ENCODE assay signal across 1 cellular context in genomic region chr1:161045749-161046573, GRCh38.
TF ChIP-seq lines count a peak whose summit lies in the region.

Gene USF1 (minus strand): TSS chr1:161045977. CDS start chr1:161043275, 2,702 bp downstream.

TF ChIP-seq in K562, 482 proteins besides CTCF, POLR2A, EP300 and RAD21 (continued from another document and continues in another):
- TF ChIP-seq IRF1 (CRISPR knock-in tag; IDR thresholded peaks at IDR 0.05; ENCODE audit: borderline replicate concordance), result peak; percentile 30; the same call in 1 of the 2 replicates
- TF ChIP-seq RNF219 (CRISPR knock-in tag; IDR thresholded peaks at IDR 0.05), result no peak
- peak; percentile 64; the same call in 1 of the 2 replicates for TF ChIP-seq THRB (CRISPR knock-in tag; conservative IDR thresholded peaks at IDR 0.05)
- peak; percentile 93 for TF ChIP-seq POLR2H (tag; IDR thresholded peaks at IDR 0.05; ENCODE audit: low read depth)
- TF ChIP-seq HEY1 (CRISPR knock-in tag; IDR thresholded peaks at IDR 0.05; ENCODE audit: borderline replicate concordance), result 0 out of 2 replicates have a peak, but pooled peaks have one; percentile 68
- TF ChIP-seq ZZZ3 (IDR thresholded peaks at IDR 0.05), result no peak
- TF ChIP-seq TSHZ1 (CRISPR knock-in tag; IDR thresholded peaks at IDR 0.05), result no peak
- no peak for TF ChIP-seq RFX7 (CRISPR knock-in tag; IDR thresholded peaks at IDR 0.05)
- TF ChIP-seq KAT2B (IDR thresholded peaks at IDR 0.05; ENCODE audit: low read depth, low read length), result no peak
- no peak for TF ChIP-seq RBM39 (optimal IDR thresholded peaks at IDR 0.05; ENCODE audit: low read depth, low read length)
- TF ChIP-seq HMG20B (CRISPR knock-in tag; IDR thresholded peaks at IDR 0.05), result no peak
- TF ChIP-seq NEUROD1 (IDR thresholded peaks at IDR 0.05; ENCODE audit: borderline replicate concordance, low read depth, low read length, partially characterized antibody), result peak; percentile 48
- TF ChIP-seq ARHGAP35 (IDR thresholded peaks at IDR 0.05; ENCODE audit: partially characterized antibody), result no peak
- TF ChIP-seq LARP7 (IDR thresholded peaks at IDR 0.05), result no peak
- TF ChIP-seq OTX1 (CRISPR knock-in tag; IDR thresholded peaks at IDR 0.05), result peak; percentile 74; the same call in 1 of the 2 replicates
- peak; percentile 90 for TF ChIP-seq ZNF175 (CRISPR knock-in tag; IDR thresholded peaks at IDR 0.05; ENCODE audit: low read depth)
- no peak for TF ChIP-seq NFIX (CRISPR knock-in tag; IDR thresholded peaks at IDR 0.05; ENCODE audit: low read depth)
- TF ChIP-seq MYC (IDR thresholded peaks at IDR 0.05; ENCODE audit: low read depth, low read length), result no peak; the same call in 1 of the 2 replicates
- no peak for TF ChIP-seq MYC (CRISPR knock-in tag; IDR thresholded peaks at IDR 0.05; ENCODE audit: borderline replicate concordance, low read depth)
- no peak; the same call in 1 of the 2 replicates for TF ChIP-seq HLTF (IDR thresholded peaks at IDR 0.05)
- TF ChIP-seq CLOCK (CRISPR knock-in tag; IDR thresholded peaks at IDR 0.05; ENCODE audit: borderline replicate concordance), result no peak
- peak; percentile 87 for TF ChIP-seq RBFOX2 (IDR thresholded peaks at IDR 0.05; ENCODE audit: low read depth, low read length)
- TF ChIP-seq MEF2D (tag; conservative IDR thresholded peaks at IDR 0.05; ENCODE audit: low read depth), result peak; percentile 74
- peak; percentile 50; the same call in 1 of the 2 replicates for TF ChIP-seq DDX20 (tag; IDR thresholded peaks at IDR 0.05; ENCODE audit: low read depth)
- TF ChIP-seq PRPF4 (IDR thresholded peaks at IDR 0.05; ENCODE audit: insufficient read depth, low read depth, low read length, poor library complexity, severe bottlenecking), result no peak
- TF ChIP-seq NR3C1 (CRISPR knock-in tag; IDR thresholded peaks at IDR 0.05), result no peak
- peak; percentile 38 for TF ChIP-seq SAP30 (IDR thresholded peaks at IDR 0.05; ENCODE audit: borderline replicate concordance, insufficient read depth, low read depth, low read length, poor library complexity, severe bottlenecking)
- no peak for TF ChIP-seq PBX2 (CRISPR knock-in tag; IDR thresholded peaks at IDR 0.05; ENCODE audit: low read depth)
- no peak for TF ChIP-seq PBX2 (tag; conservative IDR thresholded peaks at IDR 0.05; ENCODE audit: low read depth)
- no peak for TF ChIP-seq ZBTB43 (CRISPR knock-in tag; IDR thresholded peaks at IDR 0.05)
- TF ChIP-seq E2F4 (CRISPR knock-in tag; IDR thresholded peaks at IDR 0.05; ENCODE audit: low read depth), result no peak
- TF ChIP-seq SIX5 (IDR thresholded peaks at IDR 0.05; ENCODE audit: borderline replicate concordance in 1 of 2, insufficient read depth in 1 of 2, low read depth in 1 of 2, low read length in 2 of 2), result peak in 1 of 2 experiments; percentile 52; a peak in 1 of 4 replicates
- no peak for TF ChIP-seq PHB (CRISPR knock-in tag; IDR thresholded peaks at IDR 0.05)
- TF ChIP-seq XRCC4 (IDR thresholded peaks at IDR 0.05; ENCODE audit: extremely low read depth, insufficient read depth, insufficient read length), result no peak
- 0 out of 2 replicates have a peak, but pooled peaks have one; percentile 24 for TF ChIP-seq LCOR (CRISPR knock-in tag; IDR thresholded peaks at IDR 0.05)
- no peak for TF ChIP-seq CREBBP (IDR thresholded peaks at IDR 0.05; ENCODE audit: low read depth, low read length)
- no peak for TF ChIP-seq CCNT2 (IDR thresholded peaks at IDR 0.05; ENCODE audit: borderline replicate concordance, extremely low read depth, insufficient read length, low read depth, low read length)
- peak; percentile 22; the same call in 1 of the 2 replicates for TF ChIP-seq SMARCE1 (IDR thresholded peaks at IDR 0.05)
- TF ChIP-seq RFX5 (IDR thresholded peaks at IDR 0.05; ENCODE audit: low read depth, low read length), result no peak
- TF ChIP-seq PTTG1 (tag; IDR thresholded peaks at IDR 0.05; ENCODE audit: low read depth), result 0 out of 2 replicates have a peak, but pooled peaks have one; percentile 22
- TF ChIP-seq ATF2 (CRISPR knock-in tag; IDR thresholded peaks at IDR 0.05), result no peak
- TF ChIP-seq HINFP (tag; conservative IDR thresholded peaks at IDR 0.05; ENCODE audit: low read depth), result 0 out of 2 replicates have a peak, but pooled peaks have one; percentile 30
- peak; percentile 48; the same call in 1 of the 2 replicates for TF ChIP-seq ZC3H11A (IDR thresholded peaks at IDR 0.05; ENCODE audit: low read depth, low read length)
- TF ChIP-seq E2F3 (CRISPR knock-in tag; IDR thresholded peaks at IDR 0.05), result no peak
- TF ChIP-seq NFE2 (IDR thresholded peaks at IDR 0.05; ENCODE audit: low read depth), result no peak
